1 cellular context compared by ENCODE assay signal in genomic region chr2:177618270-177619253, GRCh38.
TF ChIP-seq lines count a peak whose summit lies in the region.

No MANE protein-coding gene starts in this region.

TF ChIP-seq in HepG2, 621 proteins besides CTCF, POLR2A, EP300 and RAD21 (continued from another document and continues in another):
- TF ChIP-seq HNF1B (CRISPR knock-in tag; IDR thresholded peaks at IDR 0.05) = peak; percentile 94
- peak; percentile 69; the same call in 1 of the 2 replicates for TF ChIP-seq IKZF5 (CRISPR knock-in tag; IDR thresholded peaks at IDR 0.05)
- TF ChIP-seq ZNF317 (CRISPR knock-in tag; IDR thresholded peaks at IDR 0.05) = peak; percentile 73
- peak; percentile 99 for TF ChIP-seq ZNF143 (CRISPR knock-in tag; IDR thresholded peaks at IDR 0.05)
- TF ChIP-seq LCORL (IDR thresholded peaks at IDR 0.05) = no peak
- peak; percentile 39; the same call in 1 of the 2 replicates for TF ChIP-seq LCORL (CRISPR knock-in tag; IDR thresholded peaks at IDR 0.05)
- TF ChIP-seq KLF13 (CRISPR knock-in tag; IDR thresholded peaks at IDR 0.05) = no peak; the same call in 1 of the 2 replicates
- 0 out of 2 replicates have a peak, but pooled peaks have one; percentile 37 for TF ChIP-seq PAXIP1 (CRISPR knock-in tag; conservative IDR thresholded peaks at IDR 0.05)
- peak; percentile 92; the same call in 1 of the 2 replicates for TF ChIP-seq ZNF34 (CRISPR knock-in tag; IDR thresholded peaks at IDR 0.05; ENCODE audit: borderline replicate concordance)
- no peak for TF ChIP-seq AFF4 (CRISPR knock-in tag; IDR thresholded peaks at IDR 0.05)
- TF ChIP-seq THAP9 (CRISPR knock-in tag; IDR thresholded peaks at IDR 0.05; ENCODE audit: borderline replicate concordance) = peak; percentile 97; the same call in 1 of the 2 replicates
- no peak for TF ChIP-seq SOX13 (IDR thresholded peaks at IDR 0.05)
- TF ChIP-seq SOX13 (CRISPR knock-in tag; conservative IDR thresholded peaks at IDR 0.05 in 1 of 2, IDR thresholded peaks at IDR 0.05 in 1 of 2) = peak in 1 of 2 experiments; percentile 42; a peak in 1 of 4 replicates
- TF ChIP-seq MTF2 (CRISPR knock-in tag; IDR thresholded peaks at IDR 0.05; ENCODE audit: borderline replicate concordance) = 0 out of 2 replicates have a peak, but pooled peaks have one; percentile 45
- TF ChIP-seq SP2 (CRISPR knock-in tag; IDR thresholded peaks at IDR 0.05) = peak; percentile 71
- peak; percentile 58; the same call in 1 of the 2 replicates for TF ChIP-seq ZBTB49 (CRISPR knock-in tag; IDR thresholded peaks at IDR 0.05; ENCODE audit: borderline replicate concordance)
- TF ChIP-seq ZBTB42 (CRISPR knock-in tag; IDR thresholded peaks at IDR 0.05) = peak; percentile 72; the same call in 1 of the 2 replicates
- TF ChIP-seq ZNF441 (CRISPR knock-in tag; IDR thresholded peaks at IDR 0.05; ENCODE audit: borderline replicate concordance) = no peak; the same call in 1 of the 2 replicates
- peak; percentile 21; the same call in 1 of the 2 replicates for TF ChIP-seq ATF2 (CRISPR knock-in tag; IDR thresholded peaks at IDR 0.05)
- TF ChIP-seq GTF3A (CRISPR knock-in tag; conservative IDR thresholded peaks at IDR 0.05) = no peak
- TF ChIP-seq DNMT3B (CRISPR knock-in tag; conservative IDR thresholded peaks at IDR 0.05) = 0 out of 2 replicates have a peak, but pooled peaks have one; percentile 47
- no peak; the same call in 1 of the 2 replicates for TF ChIP-seq TGIF2 (CRISPR knock-in tag; IDR thresholded peaks at IDR 0.05)
- TF ChIP-seq ZNF503 (CRISPR knock-in tag; IDR thresholded peaks at IDR 0.05) = 0 out of 2 replicates have a peak, but pooled peaks have one; percentile 43
- TF ChIP-seq SSRP1 (CRISPR knock-in tag; IDR thresholded peaks at IDR 0.05) = no peak
- TF ChIP-seq GABPA (IDR thresholded peaks at IDR 0.05; ENCODE audit: low read depth, low read length) = peak; percentile 79
- peak; percentile 97 for TF ChIP-seq GABPA (CRISPR knock-in tag; IDR thresholded peaks at IDR 0.05; ENCODE audit: low read depth)
- TF ChIP-seq REPIN1 (CRISPR knock-in tag; IDR thresholded peaks at IDR 0.05; ENCODE audit: borderline replicate concordance, low read depth) = peak; percentile 81
- peak; percentile 99 for TF ChIP-seq NR2C2 (CRISPR knock-in tag; IDR thresholded peaks at IDR 0.05; ENCODE audit: borderline replicate concordance)
- peak; percentile 48 for TF ChIP-seq KMT2A (CRISPR knock-in tag; IDR thresholded peaks at IDR 0.05)
- peak; percentile 49; the same call in 1 of the 2 replicates for TF ChIP-seq ZBTB37 (CRISPR knock-in tag; IDR thresholded peaks at IDR 0.05)
- TF ChIP-seq ZBTB7A (CRISPR knock-in tag; IDR thresholded peaks at IDR 0.05) = no peak
- peak; percentile 91 for TF ChIP-seq ZNF781 (CRISPR knock-in tag; IDR thresholded peaks at IDR 0.05; ENCODE audit: borderline replicate concordance, not compliant biosample characterization)
- TF ChIP-seq PHF5A (CRISPR knock-in tag; IDR thresholded peaks at IDR 0.05; ENCODE audit: low read depth, unreplicated experiment) = no peak
- 0 out of 2 replicates have a peak, but pooled peaks have one; percentile 56 for TF ChIP-seq JUN (CRISPR knock-in tag; IDR thresholded peaks at IDR 0.05)
- peak; percentile 88 for TF ChIP-seq ZNF230 (CRISPR knock-in tag; IDR thresholded peaks at IDR 0.05)
- TF ChIP-seq HOXA9 (CRISPR knock-in tag; IDR thresholded peaks at IDR 0.05; ENCODE audit: borderline replicate concordance) = no peak
- TF ChIP-seq HNF4A (CRISPR knock-in tag; IDR thresholded peaks at IDR 0.05) = no peak
- TF ChIP-seq MYNN (CRISPR knock-in tag; IDR thresholded peaks at IDR 0.05; ENCODE audit: low read depth) = 0 out of 2 replicates have a peak, but pooled peaks have one; percentile 63
- TF ChIP-seq POGZ (CRISPR knock-in tag; IDR thresholded peaks at IDR 0.05) = peak; percentile 85
- peak; percentile 51 for TF ChIP-seq FOSL2 (CRISPR knock-in tag; IDR thresholded peaks at IDR 0.05)
- peak; percentile 45; the same call in 1 of the 2 replicates for TF ChIP-seq CHD2 (IDR thresholded peaks at IDR 0.05; ENCODE audit: low read depth, low read length)
